ENCODE assay signal across 18 cellular contexts in genomic region chr4:1652088-1652487, GRCh38. TPM values are rescaled to one million over a fixed set of nuclear protein-coding genes. Genes with fewer than 3 reads are reported as not detected.
DNase-seq lines count a peak whose midpoint lies in the region; ATAC-seq, FAIRE-seq and TF ChIP-seq lines count a peak whose summit lies in the region.
"Had no signal": no experiment of that assay in that cellular context is flagged by ENCODE, and none has a peak within 500 bp of the region (broad histone marks: within the 10 kb centered on the region; RNA-seq: fewer than 3 reads in every experiment).

No MANE protein-coding gene starts in this region.

- H3K9ac ChIP-seq in GM12878 (ENCODE audit: control insufficient read depth, insufficient read depth, low read length), result no peak overlapping the region
- H3K9ac ChIP-seq: BLaER1 treated with 17β-estradiol and CSF1 and Interleukin-3, amounts not matched to agents 10 nM and 100 nM had no signal

- no peak overlapping the region for H3K4me3 ChIP-seq in GM12878
- no peak overlapping the region for H3K4me3 ChIP-seq in naive thymus-derived CD4-positive, alpha-beta T cell (ENCODE audit: low read length)
- H3K4me3 ChIP-seq: BLaER1 treated with 17β-estradiol and CSF1 and Interleukin-3, amounts not matched to agents 10 nM and 100 nM had no signal

- H3K27me3 Mint-ChIP-seq in naive thymus-derived CD4-positive, alpha-beta T cell, result no peaks in the 10 kb centered on the region
- no peaks in the 10 kb centered on the region for H3K27me3 Mint-ChIP-seq in CD4-positive, alpha-beta T cell
- H3K27me3 Mint-ChIP-seq in T-helper 17 cell, result no peaks in the 10 kb centered on the region
- H3K27me3 Mint-ChIP-seq: B cell; CD8-positive, alpha-beta memory T cell; IgD-negative memory B cell had no signal

- H3K36me3 ChIP-seq in GM12878 (ENCODE audit: control insufficient read depth in 2 of 2, insufficient read depth in 2 of 2, low read length in 1 of 2), result no peaks in the 10 kb centered on the region
- H3K36me3 ChIP-seq in naive thymus-derived CD4-positive, alpha-beta T cell (ENCODE audit: control insufficient read depth in 2 of 3, insufficient read depth in 3 of 3, low read length in 3 of 3), result no peaks in the 10 kb centered on the region
- H3K36me3 ChIP-seq: BLaER1 treated with 17β-estradiol and CSF1 and Interleukin-3, amounts not matched to agents 10 nM and 100 nM had no signal

- peak; percentile 23 for FAIRE-seq in GM19239 (lab: Jason Lieb, UNC)
- FAIRE-seq in GM12878 (lab: Jason Lieb, UNC), result peak; percentile 69

- no peak overlapping the region for H2AFZ ChIP-seq in GM12878 (ENCODE audit: control insufficient read depth, low read depth, low read length)

- no peak for TF ChIP-seq RAD21 in GM12878 (IDR thresholded peaks at IDR 0.05; ENCODE audit: insufficient read depth, low read depth, low read length)

- H3K36me3 Mint-ChIP-seq in naive thymus-derived CD4-positive, alpha-beta T cell, result peaks cover 0 to 8% (median 0%) of the 10 kb centered on the region in 5 donors
- H3K36me3 Mint-ChIP-seq in CD4-positive, alpha-beta T cell (ENCODE audit: low read depth), result peaks cover 3% of the 10 kb centered on the region
- H3K36me3 Mint-ChIP-seq in T-helper 17 cell (ENCODE audit: low read depth), result no peaks in the 10 kb centered on the region
- H3K36me3 Mint-ChIP-seq: CD8-positive, alpha-beta memory T cell; IgD-negative memory B cell had no signal

- no peaks in the 10 kb centered on the region for H3K4me1 ChIP-seq in GM12878 (ENCODE audit: control insufficient read depth, insufficient read depth, low read length)
- H3K4me1 ChIP-seq in naive thymus-derived CD4-positive, alpha-beta T cell (ENCODE audit: control insufficient read depth in 2 of 2, insufficient read depth in 2 of 2, low read length in 2 of 2), result peaks cover 0 to 5% of the 10 kb centered on the region in 2 donors

- 85% methylated on average over 13 of the region's 13 CpGs for WGBS in GM12878 (ENCODE audit: insufficient coverage, insufficient replicate concordance, low lambda C conversion rate, missing lambda C conversion rate)

- no peaks in the 10 kb centered on the region; the same call in 2 of the 3 replicates for H3K9me3 ChIP-seq in GM12878 (replicated peaks; ENCODE audit: control insufficient read depth, insufficient read depth, low read length)
- no peaks in the 10 kb centered on the region for H3K9me3 ChIP-seq in naive thymus-derived CD4-positive, alpha-beta T cell (ENCODE audit: control insufficient read depth in 2 of 3, low read length in 3 of 3)
- no peaks in the 10 kb centered on the region for H3K9me3 ChIP-seq in CD4-positive, alpha-beta T cell (ENCODE audit: control insufficient read depth, low read length)
- H3K9me3 ChIP-seq in T-helper 17 cell (ENCODE audit: control insufficient read depth, low read length, poor library complexity, severe bottlenecking), result no peaks in the 10 kb centered on the region

- intact Hi-C loops in GM12878 (cut with micrococcal nuclease; ENCODE audit: unreplicated experiment), result no loop called here
- intact Hi-C loops in naive thymus-derived CD4-positive, alpha-beta T cell (cut with micrococcal nuclease), result no loop called here
- intact Hi-C loops in CD4-positive, alpha-beta T cell (cut with DNase I, micrococcal nuclease), result no loop called here

- no peaks in the 10 kb centered on the region for H4K20me1 ChIP-seq in GM12878 (ENCODE audit: control insufficient read depth, insufficient read depth)

- ATAC-seq in GM12878 (no peak), T-helper 17 cell (no peak)
- peak; percentile 3 for ATAC-seq in naive thymus-derived CD4-positive, alpha-beta T cell
- no peak for ATAC-seq in CD4-positive, alpha-beta T cell (ENCODE audit: poor library complexity)

- in situ Hi-C loops in GM12878 (cut with MboI), result no loop called here

- RAD21 ChIA-PET in GM12878 (lab: Charles Lee; ENCODE audit: unreplicated experiment), result no interaction called here

- DNase-seq in GM19239 (ENCODE audit: insufficient read length, low spot score) (no peak), GM12878 (ENCODE audit: low read depth, low spot score) (no peak), T-helper 17 cell (no peak)
- no peak for DNase-seq in naive thymus-derived CD4-positive, alpha-beta T cell
- DNase-seq in CD4-positive, alpha-beta T cell, result no peak
- DNase-seq in activated naive CD4-positive, alpha-beta T cell (lab: John Stamatoyannopoulos, UW), result no peak
- DNase-seq: CD8-positive, alpha-beta memory T cell; COR-L47; DMS 273 treated with DMSO at 0.1 percent for 48 hours; DND-41; EL; GOT3; H9; KG1 had no signal

- TF ChIP-seq POLR2A in GM12878 (IDR thresholded peaks at IDR 0.05; ENCODE audit: low read depth, low read length), result no peak

- SMC1A ChIA-PET in GM12878 (lab: Charles Lee; ENCODE audit: uncharacterized antibody, unreplicated experiment), result no interaction called here

- POLR2A ChIA-PET in GM12878 (lab: Charles Lee), result no interaction called here
- POLR2A ChIA-PET in naive thymus-derived CD4-positive, alpha-beta T cell (lab: Charles Lee), result no interaction called here
- POLR2A ChIA-PET in CD4-positive, alpha-beta T cell (lab: Charles Lee), result no interaction called here

- H3K27ac Mint-ChIP-seq in naive thymus-derived CD4-positive, alpha-beta T cell, result no peak overlapping the region
- no peak overlapping the region for H3K27ac Mint-ChIP-seq in CD4-positive, alpha-beta T cell
- H3K27ac Mint-ChIP-seq in T-helper 17 cell, result no peak overlapping the region
- H3K27ac Mint-ChIP-seq: B cell; CD8-positive, alpha-beta memory T cell; H9; IgD-negative memory B cell had no signal

- H3K4me3 Mint-ChIP-seq in naive thymus-derived CD4-positive, alpha-beta T cell, result no peak overlapping the region
- no peak overlapping the region for H3K4me3 Mint-ChIP-seq in CD4-positive, alpha-beta T cell
- H3K4me3 Mint-ChIP-seq in T-helper 17 cell, result no peak overlapping the region
- H3K4me3 Mint-ChIP-seq: B cell; CD8-positive, alpha-beta memory T cell; H9; IgD-negative memory B cell had no signal

- CTCF ChIA-PET in GM12878 (lab: Yijun Ruan, JAX), result no interaction called here
- CTCF ChIA-PET in naive thymus-derived CD4-positive, alpha-beta T cell (lab: Charles Lee), result no interaction called here
- CTCF ChIA-PET in CD4-positive, alpha-beta T cell (lab: Charles Lee), result no interaction called here

- no peak overlapping the region for H3K27ac ChIP-seq in GM12878 (ENCODE audit: control insufficient read depth, insufficient read depth)
- no peak overlapping the region for H3K27ac ChIP-seq in naive thymus-derived CD4-positive, alpha-beta T cell (ENCODE audit: low read depth, low read length)
- H3K27ac ChIP-seq in CD4-positive, alpha-beta T cell (ENCODE audit: low read depth, low read length), result no peak overlapping the region
- H3K27ac ChIP-seq: BLaER1 treated with 17β-estradiol and CSF1 and Interleukin-3, amounts not matched to agents 10 nM and 100 nM; HL-60 had no signal

- peaks cover 0 to 9% (median 5%) of the 10 kb centered on the region in 7 donors for H3K4me1 Mint-ChIP-seq in naive thymus-derived CD4-positive, alpha-beta T cell
- H3K4me1 Mint-ChIP-seq in CD4-positive, alpha-beta T cell (ENCODE audit: low read depth), result no peaks in the 10 kb centered on the region
- peaks cover 7% of the 10 kb centered on the region for H3K4me1 Mint-ChIP-seq in T-helper 17 cell
- H3K4me1 Mint-ChIP-seq: B cell, H9, IgD-negative memory B cell had no signal

- H3K79me2 ChIP-seq in GM12878 (ENCODE audit: control insufficient read depth, insufficient read depth, low read length), result no peaks in the 10 kb centered on the region

- TF ChIP-seq EP300 in GM12878 (IDR thresholded peaks at IDR 0.05; ENCODE audit: borderline replicate concordance in 1 of 2, control insufficient read depth in 1 of 2, low read depth in 2 of 2, low read length in 2 of 2), result no peak

- TF ChIP-seq CTCF in GM12878 (IDR thresholded peaks at IDR 0.05 in 2 of 3, conservative IDR thresholded peaks at IDR 0.05 in 1 of 3; ENCODE audit: control insufficient read depth in 2 of 3, extremely low read depth in 1 of 3, insufficient read depth in 1 of 3, low read depth in 3 of 3, low read length in 3 of 3), result no peak
- no peak for TF ChIP-seq CTCF in CD4-positive, alpha-beta T cell (IDR thresholded peaks at IDR 0.05)

- H3K27me3 ChIP-seq in GM12878 (replicated peaks in 1 of 2; ENCODE audit: control insufficient read depth in 2 of 2, insufficient read depth in 2 of 2, low read length in 1 of 2), result no peaks in the 10 kb centered on the region
- no peaks in the 10 kb centered on the region for H3K27me3 ChIP-seq in naive thymus-derived CD4-positive, alpha-beta T cell (ENCODE audit: control insufficient read depth in 2 of 2, insufficient read depth in 2 of 2, low read length in 2 of 2)
- H3K27me3 ChIP-seq in CD4-positive, alpha-beta T cell (ENCODE audit: control insufficient read depth, insufficient read depth, low read length), result no peaks in the 10 kb centered on the region
- H3K27me3 ChIP-seq: BLaER1 treated with 17β-estradiol and CSF1 and Interleukin-3, amounts not matched to agents 10 nM and 100 nM had no signal

- H3K9me3 Mint-ChIP-seq in naive thymus-derived CD4-positive, alpha-beta T cell, result no peaks in the 10 kb centered on the region
- H3K9me3 Mint-ChIP-seq in CD4-positive, alpha-beta T cell, result no peaks in the 10 kb centered on the region
- H3K9me3 Mint-ChIP-seq: CD8-positive, alpha-beta memory T cell; H9; IgD-negative memory B cell had no signal

- no peak overlapping the region for H3K4me2 ChIP-seq in GM12878 (ENCODE audit: control insufficient read depth, insufficient read depth)
- H3K4me2 ChIP-seq: BLaER1 treated with 17β-estradiol and CSF1 and Interleukin-3, amounts not matched to agents 10 nM and 100 nM had no signal

- no TSS peak for BruUV-seq in GM12878 (replicated peaks; lab: Mats Ljungman, UMichigan)

RNA-seq across cellular contexts. Expression of gene FAM53A, which starts 32.0 kb away (rescaled TPM):
- 1.7 and 1.9 TPM in 2 replicates for total RNA-seq in GM12878 (2013; cell fraction: nucleolus; rRNA removed)
- total RNA-seq in GM12878 (2014; rRNA removed) (0.40 and 1.4 TPM in 2 replicates), GM12878 (2014; rRNA removed; fragmentation: Illumina TruSeq; extraction: Trizol) (0.32 and 0.40 TPM in 2 replicates), GM12878 (2021) (0.77 and 0.87 TPM in 2 replicates), T-helper 17 cell (1 to 10 TPM; 2.4 to 3.1 TPM)
- not detected for polyA plus RNA-seq in GM12878 (2011; ENCODE audit: low read depth)
- polyA plus RNA-seq in GM12878 (2011; rRNA removed) (0.30 and 0.37 TPM in 2 replicates), GM12878 (2014; fragmentation: Illumina TruSeq; extraction: Trizol) (0.09 TPM in 1 of 2 replicates, not detected in the other), GM12878 (2014; fragmentation: Nextera tagmentation; extraction: Ambion mirVana) (under 1 TPM in 1 of 2 experiments, not detected in 1; 0.02 TPM), GM12878 (2014; rRNA removed) (0.44 and 1.3 TPM in 2 replicates), GM12878 (2016; fragmentation: Nextera tagmentation; extraction: Ambion mirVana) (under 1 TPM in 1 of 2 experiments, not detected in 1; 0.32 TPM)
- polyA plus RNA-seq in GM12878 (2011; cell fraction: cytosol; rRNA removed), result 0.54 and 0.64 TPM in 2 replicates
- 0.88 and 1.4 TPM in 2 replicates for polyA plus RNA-seq in GM12878 (2011; cell fraction: nucleus; rRNA removed)
- polyA plus RNA-seq in GM12878 (2012), result 0.66 and 1.7 TPM in 2 replicates
- polyA minus RNA-seq in GM12878 (2011; rRNA and poly(A)+ RNA removed), result 0.44 and 0.77 TPM in 2 replicates
- not detected in 2 replicates for polyA minus RNA-seq in GM12878 (2011; cell fraction: cytosol; rRNA and poly(A)+ RNA removed)
- polyA minus RNA-seq in GM12878 (2011; cell fraction: nucleus; rRNA and poly(A)+ RNA removed), result 0.60 and 0.86 TPM in 2 replicates
- 1 to 10 TPM; 1.2 to 3.6 (median 1.4) TPM for total RNA-seq in naive thymus-derived CD4-positive, alpha-beta T cell
- polyA plus RNA-seq in naive thymus-derived CD4-positive, alpha-beta T cell, result 1 to 10 TPM; 2.1 to 2.5 TPM
- 1 to 10 TPM in 1 of 2 experiments, under 1 TPM in 1; 0.93 to 2.4 TPM for total RNA-seq in CD4-positive, alpha-beta T cell
